Comparison of ENCODE assay signal across 29 cellular contexts in the genomic region with DNA sequence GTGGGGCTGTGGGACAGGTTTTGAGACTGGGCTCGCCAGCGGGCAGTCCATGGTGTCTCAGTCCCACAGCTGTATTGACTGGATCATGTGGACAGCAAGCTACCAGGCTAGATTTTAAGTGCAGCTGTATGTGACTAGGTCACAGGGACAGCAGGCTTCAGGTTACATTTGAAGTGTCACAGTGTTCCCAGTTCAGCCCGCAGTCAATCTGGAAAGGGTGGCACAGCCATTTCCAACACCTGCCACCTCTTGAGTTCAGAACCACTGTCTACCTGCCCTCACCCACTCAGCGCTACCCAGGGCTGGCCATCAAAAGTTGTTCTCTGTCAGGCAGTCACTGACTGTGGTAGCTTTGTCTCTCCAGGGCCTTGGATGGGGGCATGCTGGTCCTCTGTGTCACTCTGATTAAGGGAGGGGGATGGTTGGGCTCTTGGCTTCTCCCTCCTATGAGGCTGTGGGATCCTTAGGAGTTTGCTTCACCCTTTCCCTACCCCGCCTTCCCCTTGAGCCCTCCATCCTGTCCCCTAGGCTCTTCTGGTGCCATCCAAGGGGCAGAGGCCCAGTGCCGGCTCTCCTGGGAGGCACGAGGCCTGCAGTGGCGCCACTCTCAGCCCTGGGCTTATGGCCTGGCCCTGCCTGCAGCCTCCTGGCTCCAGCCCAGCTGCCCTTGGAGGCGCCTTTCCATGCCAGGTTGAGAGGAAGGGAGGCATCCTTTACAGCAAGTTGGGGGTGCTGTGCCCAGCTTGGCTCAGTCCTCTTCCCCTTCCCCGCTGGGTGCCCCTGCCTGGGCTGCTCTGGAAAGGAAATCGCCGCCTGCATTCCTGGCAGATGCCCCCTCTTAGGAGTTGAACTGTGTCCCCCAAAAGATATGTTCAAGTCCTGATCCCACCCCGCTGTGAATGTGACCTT. TPM values are rescaled to one million over a fixed set of nuclear protein-coding genes. Genes with fewer than 3 reads are reported as not detected.
DNase-seq lines count a peak whose midpoint lies in the region; ATAC-seq and TF ChIP-seq lines count a peak whose summit lies in the region.
"Had no signal": no experiment of that assay in that cellular context is flagged by ENCODE, and none has a peak within 500 bp of the region (broad histone marks: within the 10 kb centered on the region; RNA-seq: fewer than 3 reads in every experiment).

No MANE protein-coding gene starts in this region.

- no peaks in the 10 kb centered on the region for H3K36me3 ChIP-seq in right atrium auricular region
- no peaks in the 10 kb centered on the region for H3K36me3 ChIP-seq in upper lobe of right lung
- H3K36me3 ChIP-seq: heart right ventricle, vagina had no signal

- H3K27ac ChIP-seq in right atrium auricular region (no peak overlapping the region), upper lobe of right lung (no peak overlapping the region)
- H3K27ac ChIP-seq: body of pancreas, heart right ventricle, HL-60, testis, vagina had no signal

- H3K27ac Mint-ChIP-seq in T-helper 17 cell, result peak overlapping the region; percentile 29
- H3K27ac Mint-ChIP-seq: activated CD4-positive, alpha-beta memory T cell treated with anti-CD3 and anti-CD28 coated beads for 36 hours; memory B cell had no signal

- H3K4me1 Mint-ChIP-seq in T-helper 17 cell, result peaks cover 4% of the 10 kb centered on the region
- H3K4me1 Mint-ChIP-seq: memory B cell had no signal

- ATAC-seq in Right ventricle myocardium superior (ENCODE audit: poor library complexity), result no peak
- ATAC-seq in T-helper 17 cell, result no peak
- peak; percentile 48 for ATAC-seq in upper lobe of right lung
- no peak for ATAC-seq in left colon
- ATAC-seq: body of pancreas, HCT116, PC-3 had no signal

- H3K4me3 ChIP-seq in right atrium auricular region (no peak overlapping the region), upper lobe of right lung (no peak overlapping the region)
- H3K4me3 ChIP-seq: body of pancreas, heart right ventricle, testis, vagina had no signal

- DNase-seq in right atrium auricular region (ENCODE audit: low spot score), result peak; percentile 23
- no peak for DNase-seq in Right ventricle myocardium superior
- peak; percentile 85 for DNase-seq in NCI-H2107 treated with DMSO at 0.1 percent for 48 hours (lab: John Stamatoyannopoulos, UW; ENCODE audit: unreplicated experiment)
- no peak for DNase-seq in T-helper 17 cell
- no peak for DNase-seq in upper lobe of right lung
- DNase-seq in posterior cingulate gyrus, result no peak
- no peak for DNase-seq in left colon
- DNase-seq in mucosa of gallbladder (ENCODE audit: low spot score), result no peak
- DNase-seq: activated CD4-positive, alpha-beta memory T cell treated with anti-CD3 and anti-CD28 coated beads for 36 hours; activated effector memory CD4-positive, alpha-beta T cell treated with anti-CD3 and anti-CD28 coated beads, Interleukin-2, amount 50 U/mL, for 16 hours; activated T-cell treated with anti-CD3 and anti-CD28 coated beads for 4 hours; body of pancreas; Caco-2; heart right ventricle; left cardiac atrium; NCI-H345; nucleus accumbens; PC-3; stimulated activated CD4-positive, alpha-beta T cell treated with anti-CD3 and anti-CD28 coated beads, Interleukin-12 subunit alpha, Interleukin-12 subunit beta, amount 100 ng/mL, for 4 hours; stimulated activated CD4-positive, alpha-beta T cell treated with anti-CD3 and anti-CD28 coated beads, Interleukin-4, amount 100 ng/mL, for 24 hours; stimulated activated naive CD4-positive, alpha-beta T cell treated with Interleukin-2 at 50 U/mL for 16 hours; testis had no signal

- intact Hi-C loops in Right ventricle myocardium superior (cut with DNase I), result no loop called here
- intact Hi-C loops in upper lobe of right lung (cut with DNase I), result no loop called here
- intact Hi-C loops in posterior cingulate gyrus (cut with DNase I), result no loop called here
- intact Hi-C loops in left colon (cut with DNase I, micrococcal nuclease), result no loop called here

- peaks cover 12% of the 10 kb centered on the region for H3K27me3 Mint-ChIP-seq in T-helper 17 cell
- H3K27me3 Mint-ChIP-seq: activated CD4-positive, alpha-beta memory T cell treated with anti-CD3 and anti-CD28 coated beads for 36 hours had no signal

- no peaks in the 10 kb centered on the region for H3K4me1 ChIP-seq in right atrium auricular region
- no peaks in the 10 kb centered on the region for H3K4me1 ChIP-seq in upper lobe of right lung
- H3K4me1 ChIP-seq: body of pancreas, Caco-2, heart right ventricle, testis, vagina had no signal

- H3K9me3 ChIP-seq in right atrium auricular region (no peaks in the 10 kb centered on the region), T-helper 17 cell (ENCODE audit: control insufficient read depth, low read length, poor library complexity, severe bottlenecking) (no peaks in the 10 kb centered on the region), upper lobe of right lung (no peaks in the 10 kb centered on the region)
- H3K9me3 ChIP-seq: body of pancreas, testis, vagina had no signal

- H3K27me3 ChIP-seq in right atrium auricular region, result no peaks in the 10 kb centered on the region
- no peaks in the 10 kb centered on the region for H3K27me3 ChIP-seq in upper lobe of right lung
- H3K27me3 ChIP-seq: body of pancreas, heart right ventricle, testis, vagina had no signal

- TF ChIP-seq CTCF in right atrium auricular region (IDR thresholded peaks at IDR 0.05) (no peak), upper lobe of right lung (IDR thresholded peaks at IDR 0.05) (no peak)

- H3K36me3 Mint-ChIP-seq in T-helper 17 cell (ENCODE audit: low read depth), result no peaks in the 10 kb centered on the region

- H3K4me3 Mint-ChIP-seq in T-helper 17 cell, result no peak overlapping the region
- H3K4me3 Mint-ChIP-seq: activated CD4-positive, alpha-beta memory T cell treated with anti-CD3 and anti-CD28 coated beads for 36 hours; memory B cell had no signal

RNA-seq across cellular contexts. Expression of gene PNLDC1, which starts 44.9 kb away (rescaled TPM):
- total RNA-seq in right atrium auricular region, result under 1 TPM in 1 of 2 donors, not detected in 1; 0.33 TPM
- not detected for total RNA-seq in Right ventricle myocardium superior
- 1 to 10 TPM in 1 of 2 donors, not detected in 1; 1.2 TPM for total RNA-seq in T-helper 17 cell
- total RNA-seq in upper lobe of right lung, result 0.49 TPM
- not detected for total RNA-seq in left colon
- 0.23 TPM for total RNA-seq in mucosa of gallbladder
- total RNA-seq: chondrocyte, epithelial cell of proximal tubule, fibroblast of villous mesenchyme, PC-3, vagina had no signal

RNA-seq across cellular contexts. Expression of gene MAS1, which starts 45.8 kb away (rescaled TPM):
- not detected for total RNA-seq in right atrium auricular region
- total RNA-seq in Right ventricle myocardium superior, result not detected
- not detected for total RNA-seq in T-helper 17 cell
- total RNA-seq in upper lobe of right lung, result not detected
- total RNA-seq in left colon, result not detected
- total RNA-seq in mucosa of gallbladder, result not detected
- total RNA-seq: activated CD4-positive, alpha-beta memory T cell treated with anti-CD3 and anti-CD28 coated beads for 36 hours; body of pancreas; Caco-2; chondrocyte; epithelial cell of proximal tubule; fibroblast of villous mesenchyme; left cardiac atrium; PC-3 had no signal

RNA-seq across cellular contexts. Expression of gene MRPL18, which starts 54.7 kb away (rescaled TPM):
- total RNA-seq in right atrium auricular region, result 10 to 100 TPM; 62.3 to 66.0 TPM
- total RNA-seq in Right ventricle myocardium superior, result 64.1 TPM
- 10 to 100 TPM; 23.2 to 24.9 TPM for total RNA-seq in T-helper 17 cell
- 46.0 TPM for total RNA-seq in upper lobe of right lung
- 10 to 100 TPM; 66.9 to 72.5 TPM for total RNA-seq in left colon
- total RNA-seq in mucosa of gallbladder, result 62.6 TPM

RNA-seq across cellular contexts. Expression of gene TCP1, which starts 55.6 kb away (rescaled TPM):
- total RNA-seq in right atrium auricular region (100 to 1,000 TPM; 101 to 102 TPM), Right ventricle myocardium superior (159 TPM), T-helper 17 cell (100 to 1,000 TPM; 195 to 196 TPM), upper lobe of right lung (105 TPM), left colon (100 to 1,000 TPM; 165 to 172 TPM), mucosa of gallbladder (131 TPM)

Comparison
In these comparisons a context has a peak if more than half of its experiments do, and no peak if none do; other contexts are left out.
1. DNase-seq: peak in right atrium auricular region (single experiment) and NCI-H2107 treated with DMSO at 0.1 percent for 48 hours (single experiment); none in Right ventricle myocardium superior (single experiment), T-helper 17 cell (0 of 3), upper lobe of right lung (single experiment), posterior cingulate gyrus (0 of 10), left colon (0 of 2) and mucosa of gallbladder (single experiment).